ENCODE assay signal across 8 cellular contexts in the genomic region with DNA sequence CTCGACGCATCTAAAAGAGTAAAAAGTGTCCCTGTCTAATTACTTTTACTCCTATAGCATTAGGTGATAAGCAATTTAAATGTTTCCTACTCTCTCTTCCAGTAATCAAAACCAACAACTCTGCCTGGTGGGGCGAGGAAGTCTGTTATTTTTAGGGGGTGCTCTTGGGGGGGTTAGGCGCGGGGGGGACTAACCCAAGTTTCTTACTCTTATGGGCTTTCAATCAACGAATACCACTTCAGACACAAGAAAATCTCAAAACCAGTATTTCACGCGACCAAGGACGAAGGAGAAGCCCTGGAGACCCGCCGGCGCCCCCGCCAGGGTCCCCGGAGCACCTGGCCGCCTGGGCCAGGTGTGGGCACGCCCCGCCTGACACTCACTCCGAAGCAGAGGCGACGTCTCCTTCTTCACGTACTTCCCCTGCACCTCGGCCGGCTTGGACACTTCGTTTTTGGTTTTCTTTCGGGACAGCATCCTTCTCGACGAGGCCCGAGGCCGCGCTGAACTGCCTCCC. TPM values are rescaled to one million over a fixed set of nuclear protein-coding genes. Genes with fewer than 3 reads are reported as not detected.
DNase-seq lines count a peak whose midpoint lies in the region; ATAC-seq, FAIRE-seq and TF ChIP-seq lines count a peak whose summit lies in the region.

No MANE protein-coding gene starts in this region.

- in situ Hi-C loops in KBM-7 (cut with MboI; ENCODE audit: low pct_unique_long_range_greater_than_20kb, low sequenced_read_pairs) = no loop called here

- H3K4me3 ChIP-seq in LNCaP clone FGC (ENCODE audit: low read depth, low read length) (peak overlapping the region; percentile 71), right cardiac atrium (ENCODE audit: low read length) (peak overlapping the region; percentile 97), small intestine (ENCODE audit: low read depth in 1 of 2, low read length in 2 of 2) (peak overlapping the region; percentile 86 to 92)

- ATAC-seq in GM21576 (IDR thresholded peaks at IDR 0.05; ENCODE audit: unreplicated experiment) (peak; percentile 48), right cardiac atrium (peak; percentile 4 to 18)

- DNase-seq in NCI-H146 (lab: John Stamatoyannopoulos, UW) (peak; percentile 70), NCI-H146 treated with DMSO at 0.1 percent for 48 hours (lab: John Stamatoyannopoulos, UW; ENCODE audit: unreplicated experiment) (no peak), LNCaP clone FGC (ENCODE audit: low read depth) (no peak), activated gamma-delta T cell (lab: John Stamatoyannopoulos, UW) (peak; percentile 17), right cardiac atrium (no peak), small intestine (peak; percentile 38), KBM-7 (no peak)

- H3K4me1 ChIP-seq in right cardiac atrium (ENCODE audit: control insufficient read depth, insufficient read depth, low read length) (no peaks in the 10 kb centered on the region), small intestine (ENCODE audit: control insufficient read depth in 2 of 2, insufficient read depth in 1 of 2, low read depth in 1 of 2, low read length in 1 of 2) (no peaks in the 10 kb centered on the region)

- H3K27me3 ChIP-seq in right cardiac atrium (ENCODE audit: control insufficient read depth, insufficient read depth) (no peaks in the 10 kb centered on the region), small intestine (ENCODE audit: control insufficient read depth in 2 of 2, insufficient read depth in 2 of 2, low read length in 2 of 2) (no peaks in the 10 kb centered on the region)

- H3K27ac ChIP-seq in right cardiac atrium (ENCODE audit: low read length) = peak overlapping the region; percentile 99
- peak overlapping the region; percentile 93 to 94 for H3K27ac ChIP-seq in small intestine (ENCODE audit: low read depth in 1 of 2, low read length in 1 of 2)

- H3K36me3 ChIP-seq in small intestine (ENCODE audit: control insufficient read depth in 2 of 2, insufficient read depth in 2 of 2, low read length in 2 of 2) = no peaks in the 10 kb centered on the region

- no peak for FAIRE-seq in small intestine (lab: Jason Lieb, UNC)

- under 1% methylated on average over 30 of the region's 30 CpGs for WGBS in right cardiac atrium
- WGBS in small intestine, 3 donors = 0 to 1% (median 0%) methylated on average over 24 to 30 of the region's 30 CpGs

- H3K9me3 ChIP-seq in right cardiac atrium (ENCODE audit: control insufficient read depth, low read length) (no peaks in the 10 kb centered on the region), small intestine (ENCODE audit: control insufficient read depth, low read depth) (no peaks in the 10 kb centered on the region)

- intact Hi-C loops in right cardiac atrium (cut with DNase I) = no loop called here

- 0 out of 2 replicates have a peak, but pooled peaks have one; percentile 13 for TF ChIP-seq CTCF in LNCaP clone FGC (IDR thresholded peaks at IDR 0.05; ENCODE audit: control insufficient read depth, extremely low read depth, insufficient read depth)

RNA-seq across cellular contexts. Expression of a gene that starts 0.6 kb away (rescaled TPM):
- total RNA-seq in right cardiac atrium = 10 to 100 TPM; 28.0 to 31.2 (median 29.2) TPM
- polyA plus RNA-seq in right cardiac atrium = 20.3 TPM
- 10 to 100 TPM; 15.2 to 17.6 (median 15.4) TPM for polyA plus RNA-seq in small intestine

Comparison
In these comparisons a context has a peak if more than half of its experiments do, and no peak if none do; other contexts are left out.
1. DNase-seq: peak in NCI-H146 (single experiment), activated gamma-delta T cell (single experiment) and small intestine (single experiment); none in NCI-H146 treated with DMSO at 0.1 percent for 48 hours (single experiment), LNCaP clone FGC (single experiment), right cardiac atrium (0 of 3) and KBM-7 (single experiment).
2. Peak in every context shown above with its lines, with median percentiles within 50 percentile points of each other: H3K4me3 ChIP-seq.